10 cellular contexts compared by ENCODE assay signal in the genomic region with DNA sequence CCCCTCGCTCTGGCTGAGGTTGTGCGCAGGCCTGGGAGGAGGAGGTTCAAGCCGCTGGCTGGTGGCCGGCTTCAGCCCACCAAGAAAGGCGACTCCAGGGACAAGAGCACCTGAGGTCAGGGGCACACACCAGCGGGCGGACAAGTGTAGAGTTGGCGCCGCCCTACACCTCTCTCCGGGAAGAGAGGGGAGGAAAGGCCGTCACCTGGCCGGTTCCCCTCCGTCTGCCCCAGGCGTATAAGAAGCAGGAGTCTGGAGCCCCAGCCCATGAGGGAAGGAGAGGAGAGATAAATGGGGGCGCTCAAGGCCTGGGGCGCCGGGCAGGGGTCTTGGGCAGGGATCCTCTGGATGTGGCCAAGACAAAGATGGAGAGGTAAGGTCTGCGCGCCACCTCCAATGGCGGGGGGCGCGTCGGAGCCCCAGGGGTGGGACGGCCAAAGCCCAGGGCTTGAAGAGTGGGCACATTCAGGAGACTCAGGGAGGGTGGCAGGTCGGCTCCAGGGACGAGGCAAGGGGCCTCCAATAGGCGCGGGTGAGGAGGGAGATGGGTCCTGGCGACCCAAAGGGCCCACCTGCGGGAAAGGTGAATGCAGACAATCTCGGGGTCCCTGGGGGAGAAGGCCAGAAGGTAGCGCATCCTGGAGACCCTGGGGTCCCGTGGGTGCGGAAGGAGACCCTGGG. TPM values are rescaled to one million over a fixed set of nuclear protein-coding genes. Genes with fewer than 3 reads are reported as not detected.
DNase-seq lines count a peak whose midpoint lies in the region; ATAC-seq, FAIRE-seq and TF ChIP-seq lines count a peak whose summit lies in the region.
"Had no signal": no experiment of that assay in that cellular context is flagged by ENCODE, and none has a peak within 500 bp of the region (broad histone marks: within the 10 kb centered on the region; RNA-seq: fewer than 3 reads in every experiment).

No MANE protein-coding gene starts in this region.

- DNase-seq in left ventricle myocardium inferior (no peak), left ventricle myocardium superior (no peak), naive B cell (no peak), vagina (ENCODE audit: extremely low spot score in 2 of 2) (no peak), RPMI8226 (no peak), GM12891 (ENCODE audit: insufficient read length, low spot score) (no peak), D341Med (ENCODE audit: low spot score) (no peak)
- DNase-seq in central memory CD8-positive, alpha-beta T cell (ENCODE audit: low spot score in 2 of 2) = no peak
- DNase-seq: IMR-90, SJCRH30 had no signal

- ATAC-seq in left ventricle myocardium superior (no peak), naive B cell (ENCODE audit: low read depth in 2 of 2) (no peak)
- ATAC-seq in central memory CD8-positive, alpha-beta T cell (replicated peaks; ENCODE audit: extremely low read depth, poor library complexity, severe bottlenecking) = no peak

- no peaks in the 10 kb centered on the region for H3K9me3 Mint-ChIP-seq in central memory CD8-positive, alpha-beta T cell
- H3K9me3 Mint-ChIP-seq in naive B cell = peaks cover 0 to 21% (median 5%) of the 10 kb centered on the region in 7 donors

- peaks cover 19% of the 10 kb centered on the region for H3K9me3 ChIP-seq in left ventricle myocardium inferior (replicated peaks)
- H3K9me3 ChIP-seq in vagina = peaks cover 5% of the 10 kb centered on the region
- H3K9me3 ChIP-seq: SJCRH30 had no signal

- FAIRE-seq in GM12891 (lab: Jason Lieb, UNC) = no peak

- peaks cover 13% of the 10 kb centered on the region for H3K4me1 Mint-ChIP-seq in central memory CD8-positive, alpha-beta T cell
- H3K4me1 Mint-ChIP-seq in naive B cell = peaks cover 7 to 15% (median 12%) of the 10 kb centered on the region in 3 donors

- TF ChIP-seq CTCF in left ventricle myocardium inferior (IDR thresholded peaks at IDR 0.05; ENCODE audit: borderline replicate concordance) (no peak), vagina (IDR thresholded peaks at IDR 0.05) (no peak)

- H3K27ac ChIP-seq in left ventricle myocardium inferior (replicated peaks) = no peak overlapping the region
- H3K27ac ChIP-seq in vagina = peak overlapping the region; percentile 68
- H3K27ac ChIP-seq: SJCRH30 had no signal

- peaks cover 82% of the 10 kb centered on the region for H3K27me3 ChIP-seq in left ventricle myocardium inferior (ENCODE audit: low read depth)
- H3K27me3 ChIP-seq in vagina = peaks cover 5% of the 10 kb centered on the region
- H3K27me3 ChIP-seq: SJCRH30 had no signal

- peak overlapping the region; percentile 68 for H3K4me3 Mint-ChIP-seq in central memory CD8-positive, alpha-beta T cell
- H3K4me3 Mint-ChIP-seq in naive B cell = peak overlapping the region in 7 of 8 donors; percentile 20 to 75 (median 66)

- H3K36me3 ChIP-seq in left ventricle myocardium inferior (no peaks in the 10 kb centered on the region), vagina (no peaks in the 10 kb centered on the region)
- H3K36me3 ChIP-seq: SJCRH30 had no signal

- H3K4me1 ChIP-seq in left ventricle myocardium inferior (peaks cover 7% of the 10 kb centered on the region), vagina (peaks cover 5% of the 10 kb centered on the region)

- H3K4me3 ChIP-seq in left ventricle myocardium inferior = peak overlapping the region; percentile 37
- H3K4me3 ChIP-seq in vagina = peak overlapping the region; percentile 39 to 45
- H3K4me3 ChIP-seq: SJCRH30 had no signal

- H3K36me3 Mint-ChIP-seq in central memory CD8-positive, alpha-beta T cell (ENCODE audit: insufficient read depth) = no peaks in the 10 kb centered on the region
- peaks cover 0 to 25% of the 10 kb centered on the region in 2 donors for H3K36me3 Mint-ChIP-seq in naive B cell

- intact Hi-C loops in left ventricle myocardium inferior (cut with micrococcal nuclease) (no loop called here), left ventricle myocardium superior (cut with micrococcal nuclease) (no loop called here), vagina (cut with DNase I) (loop anchor here (2.0 kb wide), 1 partner anchor 63 kb away; no protein-coding TSS in a partner anchor)

- no peak overlapping the region for H3K27ac Mint-ChIP-seq in central memory CD8-positive, alpha-beta T cell (ENCODE audit: low read depth)
- H3K27ac Mint-ChIP-seq in naive B cell = no peak overlapping the region

- TF ChIP-seq POLR2A in vagina (IDR thresholded peaks at IDR 0.05) (no peak), GM12891 (IDR thresholded peaks at IDR 0.05; ENCODE audit: low read depth, low read length) (no peak)

- H3K27me3 Mint-ChIP-seq in central memory CD8-positive, alpha-beta T cell = peaks cover 82% of the 10 kb centered on the region
- H3K27me3 Mint-ChIP-seq in naive B cell = peaks cover 56 to 76% (median 70%) of the 10 kb centered on the region in 3 donors

TF ChIP-seq in GM12891, 5 proteins besides CTCF, POLR2A, EP300 and RAD21:
- TF ChIP-seq PAX5 (IDR thresholded peaks at IDR 0.05; ENCODE audit: insufficient read depth, low read length, severe bottlenecking) = no peak
- no peak for TF ChIP-seq TAF1 (IDR thresholded peaks at IDR 0.05; ENCODE audit: low read depth, low read length)
- TF ChIP-seq POU2F2 (IDR thresholded peaks at IDR 0.05; ENCODE audit: low read depth, low read length) = no peak
- TF ChIP-seq SPI1 (IDR thresholded peaks at IDR 0.05; ENCODE audit: low read depth, low read length) = no peak
- TF ChIP-seq POLR2AphosphoS5 (IDR thresholded peaks at IDR 0.05; ENCODE audit: low read depth, low read length) = no peak

RNA-seq across cellular contexts. Expression of a gene that starts 0.8 kb away (rescaled TPM):
- total RNA-seq in left ventricle myocardium inferior = 0.11 TPM
- 0.12 TPM for total RNA-seq in left ventricle myocardium superior
- not detected for polyA plus RNA-seq in naive B cell (ENCODE audit: low read depth in 6 of 6)
- 6.4 TPM for total RNA-seq in vagina
- polyA plus RNA-seq in GM12891 (2012; ENCODE audit: low read depth, missing spikeins) = not detected
- total RNA-seq: IMR-90, SJCRH30 had no signal
- polyA plus RNA-seq: IMR-90 had no signal
